Comparison of ENCODE assay signal across 1 cellular context in the genomic region with DNA sequence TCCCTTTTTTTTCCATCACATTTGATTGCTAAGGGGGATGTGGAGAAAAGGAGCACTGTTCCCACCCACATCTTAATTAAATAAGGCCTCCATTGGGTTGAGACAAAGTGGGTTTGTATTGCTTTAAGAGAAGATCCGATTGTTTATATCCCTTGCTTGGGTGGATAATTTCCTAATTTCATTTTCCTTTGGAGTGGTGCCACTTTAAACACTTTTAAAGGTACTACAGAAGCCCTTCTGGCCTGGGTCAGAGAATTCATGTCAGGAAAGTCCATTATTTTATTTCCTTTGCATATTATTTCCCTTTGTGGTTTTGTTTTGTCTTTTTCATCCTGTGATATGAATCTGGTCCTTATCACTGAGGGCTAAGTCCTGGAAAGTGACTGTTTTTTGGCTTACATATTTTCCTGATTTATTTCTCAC.
TF ChIP-seq lines count a peak whose summit lies in the region.

No MANE protein-coding gene starts in this region.

TF ChIP-seq in GM23338, 12 proteins besides CTCF, POLR2A, EP300 and RAD21 (continued from another document):
- TF ChIP-seq, protein P1, sequence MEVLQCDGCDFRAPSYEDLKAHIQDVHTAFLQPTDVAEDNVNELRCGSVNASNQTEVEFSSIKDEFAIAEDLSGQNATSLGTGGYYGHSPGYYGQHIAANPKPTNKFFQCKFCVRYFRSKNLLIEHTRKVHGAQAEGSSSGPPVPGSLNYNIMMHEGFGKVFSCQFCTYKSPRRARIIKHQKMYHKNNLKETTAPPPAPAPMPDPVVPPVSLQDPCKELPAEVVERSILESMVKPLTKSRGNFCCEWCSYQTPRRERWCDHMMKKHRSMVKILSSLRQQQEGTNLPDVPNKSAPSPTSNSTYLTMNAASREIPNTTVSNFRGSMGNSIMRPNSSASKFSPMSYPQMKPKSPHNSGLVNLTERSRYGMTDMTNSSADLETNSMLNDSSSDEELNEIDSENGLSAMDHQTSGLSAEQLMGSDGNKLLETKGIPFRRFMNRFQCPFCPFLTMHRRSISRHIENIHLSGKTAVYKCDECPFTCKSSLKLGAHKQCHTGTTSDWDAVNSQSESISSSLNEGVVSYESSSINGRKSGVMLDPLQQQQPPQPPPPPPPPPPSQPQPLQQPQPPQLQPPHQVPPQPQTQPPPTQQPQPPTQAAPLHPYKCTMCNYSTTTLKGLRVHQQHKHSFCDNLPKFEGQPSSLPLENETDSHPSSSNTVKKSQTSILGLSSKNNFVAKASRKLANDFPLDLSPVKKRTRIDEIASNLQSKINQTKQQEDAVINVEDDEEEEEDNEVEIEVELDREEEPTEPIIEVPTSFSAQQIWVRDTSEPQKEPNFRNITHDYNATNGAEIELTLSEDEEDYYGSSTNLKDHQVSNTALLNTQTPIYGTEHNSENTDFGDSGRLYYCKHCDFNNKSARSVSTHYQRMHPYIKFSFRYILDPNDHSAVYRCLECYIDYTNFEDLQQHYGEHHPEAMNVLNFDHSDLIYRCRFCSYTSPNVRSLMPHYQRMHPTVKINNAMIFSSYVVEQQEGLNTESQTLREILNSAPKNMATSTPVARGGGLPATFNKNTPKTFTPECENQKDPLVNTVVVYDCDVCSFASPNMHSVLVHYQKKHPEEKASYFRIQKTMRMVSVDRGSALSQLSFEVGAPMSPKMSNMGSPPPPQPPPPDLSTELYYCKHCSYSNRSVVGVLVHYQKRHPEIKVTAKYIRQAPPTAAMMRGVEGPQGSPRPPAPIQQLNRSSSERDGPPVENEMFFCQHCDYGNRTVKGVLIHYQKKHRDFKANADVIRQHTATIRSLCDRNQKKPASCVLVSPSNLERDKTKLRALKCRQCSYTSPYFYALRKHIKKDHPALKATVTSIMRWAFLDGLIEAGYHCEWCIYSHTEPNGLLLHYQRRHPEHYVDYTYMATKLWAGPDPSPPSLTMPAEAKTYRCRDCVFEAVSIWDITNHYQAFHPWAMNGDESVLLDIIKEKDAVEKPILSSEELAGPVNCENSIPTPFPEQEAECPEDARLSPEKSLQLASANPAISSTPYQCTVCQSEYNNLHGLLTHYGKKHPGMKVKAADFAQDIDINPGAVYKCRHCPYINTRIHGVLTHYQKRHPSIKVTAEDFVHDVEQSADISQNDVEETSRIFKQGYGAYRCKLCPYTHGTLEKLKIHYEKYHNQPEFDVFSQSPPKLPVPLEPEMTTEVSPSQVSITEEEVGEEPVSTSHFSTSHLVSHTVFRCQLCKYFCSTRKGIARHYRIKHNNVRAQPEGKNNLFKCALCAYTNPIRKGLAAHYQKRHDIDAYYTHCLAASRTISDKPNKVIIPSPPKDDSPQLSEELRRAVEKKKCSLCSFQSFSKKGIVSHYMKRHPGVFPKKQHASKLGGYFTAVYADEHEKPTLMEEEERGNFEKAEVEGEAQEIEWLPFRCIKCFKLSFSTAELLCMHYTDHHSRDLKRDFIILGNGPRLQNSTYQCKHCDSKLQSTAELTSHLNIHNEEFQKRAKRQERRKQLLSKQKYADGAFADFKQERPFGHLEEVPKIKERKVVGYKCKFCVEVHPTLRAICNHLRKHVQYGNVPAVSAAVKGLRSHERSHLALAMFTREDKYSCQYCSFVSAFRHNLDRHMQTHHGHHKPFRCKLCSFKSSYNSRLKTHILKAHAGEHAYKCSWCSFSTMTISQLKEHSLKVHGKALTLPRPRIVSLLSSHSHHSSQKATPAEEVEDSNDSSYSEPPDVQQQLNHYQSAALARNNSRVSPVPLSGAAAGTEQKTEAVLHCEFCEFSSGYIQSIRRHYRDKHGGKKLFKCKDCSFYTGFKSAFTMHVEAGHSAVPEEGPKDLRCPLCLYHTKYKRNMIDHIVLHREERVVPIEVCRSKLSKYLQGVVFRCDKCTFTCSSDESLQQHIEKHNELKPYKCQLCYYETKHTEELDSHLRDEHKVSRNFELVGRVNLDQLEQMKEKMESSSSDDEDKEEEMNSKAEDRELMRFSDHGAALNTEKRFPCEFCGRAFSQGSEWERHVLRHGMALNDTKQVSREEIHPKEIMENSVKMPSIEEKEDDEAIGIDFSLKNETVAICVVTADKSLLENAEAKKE (CRISPR knock-in tag; IDR thresholded peaks at IDR 0.05), result no peak
- TF ChIP-seq JUNB (IDR thresholded peaks at IDR 0.05; ENCODE audit: unreplicated experiment), result no peak
